1 cellular context compared by ENCODE assay signal in the genomic region with DNA sequence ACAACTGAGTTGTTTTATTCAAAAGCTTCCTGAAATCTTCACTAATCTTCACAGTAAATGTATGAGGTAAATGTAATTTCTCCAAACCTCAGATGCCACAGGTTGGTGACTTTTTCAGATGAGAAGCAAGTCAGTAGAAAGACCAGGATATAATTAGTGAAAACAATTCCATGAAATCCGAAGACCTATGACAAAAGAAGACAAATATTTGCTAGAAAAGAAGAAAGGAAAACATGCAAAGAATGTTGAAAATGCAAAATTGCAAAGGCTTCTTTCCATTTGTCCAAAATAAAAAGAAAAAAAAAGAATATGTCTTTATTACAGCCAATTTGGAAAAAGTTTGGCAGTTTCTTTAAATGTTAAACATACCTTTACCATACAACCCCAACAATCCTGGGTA.
TF ChIP-seq lines count a peak whose summit lies in the region.

No MANE protein-coding gene starts in this region.

TF ChIP-seq in endothelial cell of umbilical vein, 7 proteins besides CTCF, POLR2A, EP300 and RAD21 (continued from another document):
- no peak for TF ChIP-seq POLR2AphosphoS5 (IDR thresholded peaks at IDR 0.05; ENCODE audit: insufficient read depth, low read depth, low read length)
